In the genomic region with DNA sequence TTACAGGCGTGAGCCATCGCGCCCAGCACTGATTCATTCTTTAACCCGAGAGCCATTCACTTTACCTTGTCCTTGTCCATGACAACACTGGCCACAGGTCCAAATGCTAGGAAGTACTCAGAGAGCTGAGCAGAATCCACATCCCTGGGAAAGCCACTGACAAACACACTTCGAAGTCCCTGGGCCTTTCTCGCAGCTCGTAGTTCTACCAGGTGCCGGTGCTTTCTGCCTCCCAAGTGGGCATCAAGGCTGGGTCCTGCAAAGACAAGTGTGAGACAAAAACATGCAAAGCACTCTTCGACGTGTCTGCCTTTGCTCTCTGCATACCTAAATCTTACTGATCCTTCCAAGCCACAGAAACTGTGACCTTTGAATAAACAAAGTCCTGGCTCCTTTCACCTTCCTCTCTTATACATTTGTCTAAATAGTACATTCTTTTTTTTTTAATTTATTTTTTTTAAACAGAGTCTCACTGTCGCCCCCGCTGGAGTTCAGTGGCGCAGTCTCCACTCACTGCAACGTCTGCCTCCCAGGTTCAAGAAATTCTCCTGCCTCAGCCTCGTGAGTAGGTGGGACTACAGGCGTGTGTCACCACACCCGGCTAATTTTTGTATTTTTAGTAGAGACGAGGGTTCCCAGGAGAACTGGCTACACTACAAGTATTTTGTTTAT, we compare ENCODE assay signal across 9 cellular contexts. TPM values are rescaled to one million over a fixed set of nuclear protein-coding genes. Genes with fewer than 3 reads are reported as not detected.
DNase-seq lines count a peak whose midpoint lies in the region; ATAC-seq, FAIRE-seq and TF ChIP-seq lines count a peak whose summit lies in the region.
"Had no signal": no experiment of that assay in that cellular context is flagged by ENCODE, and none has a peak within 500 bp of the region (broad histone marks: within the 10 kb centered on the region; RNA-seq: fewer than 3 reads in every experiment).

No MANE protein-coding gene starts in this region.

- H3K9me3 ChIP-seq in AG04450 (ENCODE audit: control insufficient read depth, insufficient read depth, low read length) (no peaks in the 10 kb centered on the region; the same call in 1 of the 2 replicates), keratinocyte (ENCODE audit: control insufficient read depth, low read depth, low read length) (no peaks in the 10 kb centered on the region)

- H3K36me3 ChIP-seq in keratinocyte (ENCODE audit: control insufficient read depth in 2 of 2, extremely low read depth in 1 of 2, insufficient read depth in 2 of 2, low read length in 2 of 2): peaks cover 11 to 22% of the 10 kb centered on the region in 2 experiments

- dilution Hi-C loops in keratinocyte (cut with MboI; ENCODE audit: extremely low pct_ligation_motif_present, low sequenced_read_pairs): no loop called here

- DNase-seq in AG04450 (ENCODE audit: low read depth, low spot score) (no peak), GM10266 (ENCODE audit: extremely low spot score) (no peak), keratinocyte (ENCODE audit: low read depth, low spot score) (no peak), DMS 273 (lab: John Stamatoyannopoulos, UW; ENCODE audit: unreplicated experiment) (no peak), SIG-M5 (lab: John Stamatoyannopoulos, UW) (no peak)
- no peak for DNase-seq in activated effector memory CD4-positive, alpha-beta T cell treated with Interleukin-2 at 50 U/mL for 16 hours

- H3K4me2 ChIP-seq in keratinocyte (ENCODE audit: control insufficient read depth, extremely low read depth, insufficient read depth, low read depth, low read length): peak overlapping the region; percentile 18

- H3K27me3 ChIP-seq in AG04450 (ENCODE audit: control insufficient read depth, insufficient read depth, low read length) (no peaks in the 10 kb centered on the region), keratinocyte (ENCODE audit: control insufficient read depth, extremely low read depth, insufficient read depth, low read length) (no peaks in the 10 kb centered on the region)

- H3K4me1 ChIP-seq in keratinocyte (ENCODE audit: control insufficient read depth, extremely low read depth, insufficient read depth, low read length): peaks cover 14% of the 10 kb centered on the region

- H3K27ac ChIP-seq in AG04450 (ENCODE audit: low read depth, low read length) (no peak overlapping the region), keratinocyte (ENCODE audit: control insufficient read depth, insufficient read depth, low read length) (peak overlapping the region; percentile 51)

- POLR2A ChIA-PET in AG04450 (lab: Yijun Ruan, JAX): no interaction called here

- no peak overlapping the region for H3K4me3 ChIP-seq in AG04450 (ENCODE audit: low read depth, low read length)
- H3K4me3 ChIP-seq in WI38 (ENCODE audit: low read depth, low read length): no peak overlapping the region
- no peak overlapping the region for H3K4me3 ChIP-seq in keratinocyte (ENCODE audit: control insufficient read depth in 2 of 3, extremely low read depth in 1 of 3, insufficient read depth in 2 of 3, low read depth in 1 of 3, low read length in 3 of 3)

- ATAC-seq in HG02852 (IDR thresholded peaks at IDR 0.05; ENCODE audit: unreplicated experiment): no peak

- TF ChIP-seq CTCF in AG04450 (IDR thresholded peaks at IDR 0.05; ENCODE audit: low read depth, low read length): peak; percentile 49
- TF ChIP-seq CTCF in GM10266 (IDR thresholded peaks at IDR 0.05; ENCODE audit: control insufficient read depth, insufficient read depth, low read depth, missing control alignments): peak; percentile 22
- peak; percentile 40; the same call in 1 of the 2 replicates for TF ChIP-seq CTCF in WI38 (IDR thresholded peaks at IDR 0.05; ENCODE audit: low read depth, low read length)
- peak in 2 of 3 experiments; percentile 24 to 25 for TF ChIP-seq CTCF in keratinocyte (optimal IDR thresholded peaks at IDR 0.05 in 1 of 3, IDR thresholded peaks at IDR 0.05 in 1 of 3, conservative IDR thresholded peaks at IDR 0.05 in 1 of 3; ENCODE audit: extremely low read depth in 1 of 3, insufficient read depth in 2 of 3, low read length in 3 of 3)

- FAIRE-seq in keratinocyte (lab: Jason Lieb, UNC): no peak
- FAIRE-seq: GM18507 had no signal

- H2AFZ ChIP-seq in keratinocyte (ENCODE audit: control insufficient read depth, low read length): no peak overlapping the region

- H3K79me2 ChIP-seq in keratinocyte (ENCODE audit: control insufficient read depth, insufficient read depth, low read length): peaks cover 19% of the 10 kb centered on the region

- CTCF ChIA-PET in AG04450 (lab: Charles Lee): interaction anchor here (0.7 to 1.3 kb wide), 3 partner anchors 12 to 46 kb away, joined by 3 read pairs; a partner anchor contains a TSS

- H4K20me1 ChIP-seq in keratinocyte (ENCODE audit: control insufficient read depth, extremely low read depth, insufficient read depth, low read length): peaks cover 2% of the 10 kb centered on the region

- H3K9ac ChIP-seq in keratinocyte (ENCODE audit: control insufficient read depth, extremely low read depth, insufficient read depth, low read length): no peak overlapping the region

- H3K9me1 ChIP-seq in keratinocyte (ENCODE audit: control insufficient read depth, extremely low read depth, insufficient read depth, low read length): no peaks in the 10 kb centered on the region

RNA-seq across cellular contexts. Expression of a gene that starts 2.2 kb away (rescaled TPM):
- 7.8 and 9.0 TPM in 2 replicates for polyA plus RNA-seq in AG04450 (2011; rRNA removed)
- polyA minus RNA-seq in AG04450 (2011; rRNA and poly(A)+ RNA removed): 6.3 and 6.4 TPM in 2 replicates
- 10.1 to 12.3 TPM (median 10.5 TPM) in 3 replicates for polyA plus RNA-seq in keratinocyte
- 4.3 TPM for polyA plus RNA-seq in keratinocyte (2011; ENCODE audit: low read depth)
- 4.7 and 7.8 TPM in 2 replicates for polyA plus RNA-seq in keratinocyte (2011; cell fraction: cytosol; rRNA removed)
- 31.6 and 35.4 TPM in 2 replicates for polyA plus RNA-seq in keratinocyte (2011; cell fraction: nucleus; rRNA removed)
- 10.6 and 11.7 TPM in 2 replicates for polyA plus RNA-seq in keratinocyte (2012; ENCODE audit: low replicate concordance)
- 5.7 to 10.8 TPM (median 9.4 TPM) in 3 replicates for polyA minus RNA-seq in keratinocyte
- 7.5 TPM for polyA minus RNA-seq in keratinocyte (2011; cell fraction: cytosol; rRNA and poly(A)+ RNA removed)
- 9.0 and 14.4 TPM in 2 replicates for polyA minus RNA-seq in keratinocyte (2011; cell fraction: nucleus; rRNA and poly(A)+ RNA removed)

RNA-seq across cellular contexts. Expression of a gene that starts 12.6 kb away (rescaled TPM):
- 22.9 and 36.7 TPM in 2 replicates for polyA plus RNA-seq in AG04450 (2011; rRNA removed)
- polyA minus RNA-seq in AG04450 (2011; rRNA and poly(A)+ RNA removed): 63.1 and 79.4 TPM in 2 replicates
- 29.4 to 44.3 TPM (median 39.7 TPM) in 3 replicates for polyA plus RNA-seq in keratinocyte
- polyA plus RNA-seq in keratinocyte (2011; ENCODE audit: low read depth): 36.0 TPM
- polyA plus RNA-seq in keratinocyte (2011; cell fraction: cytosol; rRNA removed): 25.2 and 30.6 TPM in 2 replicates
- polyA plus RNA-seq in keratinocyte (2011; cell fraction: nucleus; rRNA removed): 65.7 and 66.8 TPM in 2 replicates
- polyA plus RNA-seq in keratinocyte (2012; ENCODE audit: low replicate concordance): 49.0 and 96.6 TPM in 2 replicates
- 56.3 to 107 TPM (median 107 TPM) in 3 replicates for polyA minus RNA-seq in keratinocyte
- 43.5 TPM for polyA minus RNA-seq in keratinocyte (2011; cell fraction: cytosol; rRNA and poly(A)+ RNA removed)
- polyA minus RNA-seq in keratinocyte (2011; cell fraction: nucleus; rRNA and poly(A)+ RNA removed): 43.9 and 54.5 TPM in 2 replicates

RNA-seq across cellular contexts. Expression of a gene that starts 15.4 kb away (rescaled TPM):
- polyA plus RNA-seq in AG04450 (2011; rRNA removed): 2,186 and 2,474 TPM in 2 replicates
- polyA minus RNA-seq in AG04450 (2011; rRNA and poly(A)+ RNA removed): 1,515 and 1,839 TPM in 2 replicates
- 1,553 to 1,943 TPM (median 1,735 TPM) in 3 replicates for polyA plus RNA-seq in keratinocyte
- polyA plus RNA-seq in keratinocyte (2011; ENCODE audit: low read depth): 533 TPM
- polyA plus RNA-seq in keratinocyte (2011; cell fraction: cytosol; rRNA removed): 1,489 and 2,026 TPM in 2 replicates
- polyA plus RNA-seq in keratinocyte (2011; cell fraction: nucleus; rRNA removed): 533 and 561 TPM in 2 replicates
- polyA plus RNA-seq in keratinocyte (2012; ENCODE audit: low replicate concordance): 1,577 and 1,717 TPM in 2 replicates
- polyA minus RNA-seq in keratinocyte: 1,076 to 1,632 TPM (median 1,456 TPM) in 3 replicates
- 1,594 TPM for polyA minus RNA-seq in keratinocyte (2011; cell fraction: cytosol; rRNA and poly(A)+ RNA removed)
- polyA minus RNA-seq in keratinocyte (2011; cell fraction: nucleus; rRNA and poly(A)+ RNA removed): 251 and 310 TPM in 2 replicates

RNA-seq across cellular contexts. Expression of a gene that starts 23.5 kb away (rescaled TPM):
- polyA plus RNA-seq in AG04450 (2011; rRNA removed) (17.1 and 18.6 TPM in 2 replicates), keratinocyte (13.6 to 15.1 TPM (median 13.6 TPM) in 3 replicates)
- 15.8 and 18.9 TPM in 2 replicates for polyA minus RNA-seq in AG04450 (2011; rRNA and poly(A)+ RNA removed)
- polyA plus RNA-seq in keratinocyte (2011; ENCODE audit: low read depth): 10.9 TPM
- polyA plus RNA-seq in keratinocyte (2011; cell fraction: cytosol; rRNA removed): 5.5 and 6.4 TPM in 2 replicates
- polyA plus RNA-seq in keratinocyte (2011; cell fraction: nucleus; rRNA removed): 40.3 and 47.3 TPM in 2 replicates
- 12.8 and 16.1 TPM in 2 replicates for polyA plus RNA-seq in keratinocyte (2012; ENCODE audit: low replicate concordance)
- polyA minus RNA-seq in keratinocyte: 18.4 to 40.8 TPM (median 19.1 TPM) in 3 replicates
- 17.3 TPM for polyA minus RNA-seq in keratinocyte (2011; cell fraction: cytosol; rRNA and poly(A)+ RNA removed)
- polyA minus RNA-seq in keratinocyte (2011; cell fraction: nucleus; rRNA and poly(A)+ RNA removed): 9.6 and 10.6 TPM in 2 replicates

RNA-seq across cellular contexts. Expression of a gene that starts 24.0 kb away (rescaled TPM):
- polyA plus RNA-seq in AG04450 (2011; rRNA removed) (1.4 and 2.0 TPM in 2 replicates), keratinocyte (1.0 to 1.9 TPM (median 1.5 TPM) in 3 replicates)
- polyA minus RNA-seq in AG04450 (2011; rRNA and poly(A)+ RNA removed): 0.61 and 3.0 TPM in 2 replicates
- 0.42 TPM for polyA plus RNA-seq in keratinocyte (2011; ENCODE audit: low read depth)
- polyA plus RNA-seq in keratinocyte (2011; cell fraction: cytosol; rRNA removed): 0.92 and 1.6 TPM in 2 replicates
- polyA plus RNA-seq in keratinocyte (2011; cell fraction: nucleus; rRNA removed): 0.96 and 1.2 TPM in 2 replicates
- polyA plus RNA-seq in keratinocyte (2012; ENCODE audit: low replicate concordance): 1.7 TPM in 2 replicates
- polyA minus RNA-seq in keratinocyte: 1.2 to 1.3 TPM in 2 of 3 replicates, not detected in the other
- polyA minus RNA-seq in keratinocyte (2011; cell fraction: cytosol; rRNA and poly(A)+ RNA removed): not detected
- polyA minus RNA-seq in keratinocyte (2011; cell fraction: nucleus; rRNA and poly(A)+ RNA removed): 0.39 TPM in 1 of 2 replicates, not detected in the other
